14 cellular contexts compared by ENCODE assay signal in the genomic region with DNA sequence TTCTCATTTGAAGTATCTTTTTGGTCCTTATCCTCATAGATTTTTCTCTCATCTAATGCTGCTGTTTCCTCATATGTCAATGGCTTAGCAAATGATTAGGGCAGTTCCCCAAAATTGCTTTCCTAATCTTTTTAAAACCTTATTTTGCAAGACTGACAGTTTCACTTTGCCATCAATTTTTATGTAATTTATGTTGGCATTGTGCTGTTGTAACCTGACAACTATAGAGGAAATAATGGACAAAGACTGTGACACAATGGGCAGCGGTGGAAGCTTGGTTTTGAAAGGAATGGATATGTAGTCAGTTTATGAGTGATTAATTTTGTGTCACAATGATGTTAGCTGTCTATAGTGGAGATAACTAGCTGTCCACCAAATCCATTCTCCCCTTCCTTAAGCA.
"Had no signal": no experiment of that assay in that cellular context is flagged by ENCODE, and none has a peak within 500 bp of the region (broad histone marks: within the 10 kb centered on the region; RNA-seq: fewer than 3 reads in every experiment).

No MANE protein-coding gene starts in this region.

- H3K4me1 ChIP-seq: body of pancreas, gastroesophageal sphincter, parathyroid adenoma, tibial artery had no signal

- ATAC-seq: body of pancreas, gastroesophageal sphincter had no signal

- DNase-seq: activated CD4-positive, alpha-beta T cell treated with anti-CD3 and anti-CD28 coated beads, Interleukin-2, amount 50 U/mL, for 1 hour; activated naive CD4-positive, alpha-beta T cell treated with anti-CD3 and anti-CD28 coated beads, Interleukin-2, amount 50 U/mL, for 16 hours; body of pancreas; central memory CD4-positive, alpha-beta T cell; cortex of kidney; effector CD8-positive, alpha-beta T cell; kidney glomerular epithelial cell; stimulated activated CD4-positive, alpha-beta T cell treated with anti-CD3 and anti-CD28 coated beads, Interleukin-4, amount 100 ng/mL, for 24 hours; tibial artery had no signal

- H3K27me3 ChIP-seq: body of pancreas, gastroesophageal sphincter, tibial artery had no signal

- H3K27ac Mint-ChIP-seq: mesothelial cell of epicardium; T-helper 1 cell treated with Interleukin-12 subunit alpha and Interleukin-12 subunit beta and Interleukin-4 antibody, amounts not matched to agents 30 μg/mL and 1 μg/mL, for 36 hours had no signal

- H3K9me3 Mint-ChIP-seq: T-helper 1 cell treated with Interleukin-12 subunit alpha and Interleukin-12 subunit beta and Interleukin-4 antibody, amounts not matched to agents 30 μg/mL and 1 μg/mL, for 36 hours had no signal

- H3K4me3 ChIP-seq: body of pancreas, gastroesophageal sphincter, tibial artery had no signal

- H3K36me3 Mint-ChIP-seq: mesothelial cell of epicardium had no signal

- H3K9me3 ChIP-seq: body of pancreas, tibial artery had no signal

- H3K27ac ChIP-seq: body of pancreas, epithelial cell of prostate, gastroesophageal sphincter, parathyroid adenoma, tibial artery had no signal

- H3K4me3 Mint-ChIP-seq: mesothelial cell of epicardium; T-helper 1 cell treated with Interleukin-12 subunit alpha and Interleukin-12 subunit beta and Interleukin-4 antibody, amounts not matched to agents 30 μg/mL and 1 μg/mL, for 36 hours had no signal

- H3K36me3 ChIP-seq: gastroesophageal sphincter, tibial artery had no signal
